17 cellular contexts compared by ENCODE assay signal in the genomic region with DNA sequence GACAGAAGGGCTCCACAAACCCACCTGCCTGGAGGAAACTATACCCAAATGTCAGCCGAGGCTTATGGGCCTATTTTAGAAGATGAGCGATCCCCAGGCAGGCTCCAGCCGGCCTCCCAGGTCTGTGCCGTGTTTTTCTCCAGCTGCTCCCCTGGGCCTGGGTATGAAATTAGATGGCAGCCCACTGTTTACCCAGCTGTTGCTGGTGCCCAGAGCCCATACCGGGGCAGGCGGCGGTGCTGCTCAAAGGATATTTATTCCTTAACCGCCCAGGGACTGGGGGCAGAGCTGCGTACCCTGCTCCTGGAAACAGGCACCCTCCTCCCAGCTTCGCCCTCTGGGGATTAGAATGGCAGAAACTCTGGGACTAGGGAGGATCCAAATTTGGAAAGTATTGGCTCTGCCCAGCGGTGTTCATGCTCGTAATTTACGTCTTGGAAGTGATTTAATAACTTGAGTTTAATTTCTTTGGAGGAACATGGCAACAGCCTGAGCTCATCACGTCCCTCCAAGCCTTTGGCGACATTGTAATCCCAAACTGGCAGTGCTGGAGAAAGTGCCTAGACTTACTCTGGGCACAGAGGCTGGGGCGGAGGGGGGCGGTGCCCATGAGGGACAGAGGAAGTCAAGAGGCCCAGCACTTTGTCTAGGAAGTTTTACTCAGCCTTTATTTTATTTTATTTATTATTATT.
A peak's percentile ranks its signal among the peaks of the same experiment; 100 is the strongest.
DNase-seq lines count a peak whose midpoint lies in the region; ATAC-seq and TF ChIP-seq lines count a peak whose summit lies in the region.
"Had no signal": no experiment of that assay in that cellular context is flagged by ENCODE, and none has a peak within 500 bp of the region (broad histone marks: within the 10 kb centered on the region; RNA-seq: fewer than 3 reads in every experiment).

No MANE protein-coding gene starts in this region.

- no peaks in the 10 kb centered on the region for H3K9me3 ChIP-seq in spleen

- no peaks in the 10 kb centered on the region for H3K9me3 Mint-ChIP-seq in brain
- H3K9me3 Mint-ChIP-seq: activated naive CD4-positive, alpha-beta T cell treated with anti-CD3 and anti-CD28 coated beads, Interleukin-2, amount 50 U/mL, for 72 hours; endodermal cell; neural crest cell; T-helper 1 cell treated with Interleukin-12 subunit alpha and Interleukin-12 subunit beta and Interleukin-4 antibody, amounts not matched to agents 30 μg/mL and 1 μg/mL, for 36 hours had no signal

- H3K27ac ChIP-seq in spleen: no peak overlapping the region
- H3K27ac ChIP-seq: KMS-11 had no signal

- TF ChIP-seq POLR2A in spleen (IDR thresholded peaks at IDR 0.05): no peak

- peak overlapping the region in 3 of 5 experiments; percentile 45 to 82 (median 76) for H3K27ac Mint-ChIP-seq in brain
- H3K27ac Mint-ChIP-seq: endodermal cell; T-helper 1 cell treated with Interleukin-12 subunit alpha and Interleukin-12 subunit beta and Interleukin-4 antibody, amounts not matched to agents 30 μg/mL and 1 μg/mL, for 36 hours had no signal

- no peaks in the 10 kb centered on the region for H3K27me3 ChIP-seq in spleen (replicated peaks in 1 of 7)

- H3K4me1 Mint-ChIP-seq in brain: peaks cover 59% of the 10 kb centered on the region

- no peaks in the 10 kb centered on the region for H3K36me3 ChIP-seq in spleen

- ATAC-seq in HG03354 (IDR thresholded peaks at IDR 0.05; ENCODE audit: poor library complexity, severe bottlenecking, unreplicated experiment) (no peak), HG03097 (IDR thresholded peaks at IDR 0.05; ENCODE audit: low FRiP score, unreplicated experiment) (no peak)
- ATAC-seq: activated naive CD4-positive, alpha-beta T cell treated with anti-CD3 and anti-CD28 coated beads, Interleukin-2, amount 50 U/mL, for 72 hours had no signal

- WGBS in spleen, 5 donors: 86 to 96% (median 93%) methylated on average over 14 to 17 of the region's 17 CpGs

- DNase-seq in NCI-H1092 treated with DMSO at 0.1 percent for 48 hours (lab: John Stamatoyannopoulos, UW) (peak; percentile 92), NCI-H345 (lab: John Stamatoyannopoulos, UW) (peak; percentile 92), spleen (peak; percentile 48), amygdala (lab: John Stamatoyannopoulos, UW) (no peak), AG08396 (ENCODE audit: low spot score) (no peak)
- DNase-seq: AML-193; caudate nucleus; endodermal cell; foreskin fibroblast; stimulated activated naive CD4-positive, alpha-beta T cell treated with Interleukin-2 at 50 U/mL for 16 hours had no signal

- no peak overlapping the region for H3K4me3 ChIP-seq in spleen

- peaks cover 9% of the 10 kb centered on the region for H3K27me3 Mint-ChIP-seq in brain

- TF ChIP-seq CTCF in brain (conservative IDR thresholded peaks at IDR 0.05) (no peak), spleen (IDR thresholded peaks at IDR 0.05 in 8 of 11, conservative IDR thresholded peaks at IDR 0.05 in 3 of 11) (no peak)

- intact Hi-C loops in spleen (cut with DNase I; ENCODE audit: low total_unique reads): no loop called here

- no peak overlapping the region for H3K4me3 Mint-ChIP-seq in brain
- H3K4me3 Mint-ChIP-seq: endodermal cell; neural crest cell; T-helper 1 cell treated with Interleukin-12 subunit alpha and Interleukin-12 subunit beta and Interleukin-4 antibody, amounts not matched to agents 30 μg/mL and 1 μg/mL, for 36 hours had no signal

- H3K4me1 ChIP-seq in spleen: peaks cover 0 to 12% (median 2%) of the 10 kb centered on the region in 6 donors

- H3K36me3 Mint-ChIP-seq in brain: no peaks in the 10 kb centered on the region
- H3K36me3 Mint-ChIP-seq: activated naive CD4-positive, alpha-beta T cell treated with anti-CD3 and anti-CD28 coated beads, Interleukin-2, amount 50 U/mL, for 72 hours had no signal

Comparison
In these comparisons a context has a peak if more than half of its experiments do, and no peak if none do; other contexts are left out.
1. DNase-seq: peak in NCI-H1092 treated with DMSO at 0.1 percent for 48 hours (single experiment), NCI-H345 (single experiment) and spleen (single experiment); none in amygdala (0 of 56) and AG08396 (single experiment).